23 cellular contexts compared by ENCODE assay signal in genomic region chr14:89842852-89843251, GRCh38.
DNase-seq lines count a peak whose midpoint lies in the region; ATAC-seq and TF ChIP-seq lines count a peak whose summit lies in the region.
"Had no signal": no experiment of that assay in that cellular context is flagged by ENCODE, and none has a peak within 500 bp of the region (broad histone marks: within the 10 kb centered on the region; RNA-seq: fewer than 3 reads in every experiment).

No MANE protein-coding gene starts in this region.

- no peaks in the 10 kb centered on the region for H3K79me2 ChIP-seq in hepatocyte

- no TSS peak for BruUV-seq in Caco-2 (replicated peaks; lab: Mats Ljungman, UMichigan)

- H3K27me3 ChIP-seq in Caco-2 (replicated peaks; ENCODE audit: control insufficient read depth, insufficient read depth, low read length) (no peaks in the 10 kb centered on the region), hepatocyte (no peaks in the 10 kb centered on the region)
- H3K27me3 ChIP-seq: BE2C; BLaER1 treated with 17β-estradiol and CSF1 and Interleukin-3, amounts not matched to agents 10 nM and 100 nM had no signal

- peaks cover 7% of the 10 kb centered on the region for H3K4me1 Mint-ChIP-seq in Caco-2 (ENCODE audit: low read depth, unreplicated experiment)
- H3K4me1 Mint-ChIP-seq: CD8-positive, alpha-beta memory T cell had no signal

- CTCF ChIA-PET in Caco-2 (lab: Charles Lee): no interaction called here

- H3K27ac Mint-ChIP-seq in Caco-2 (ENCODE audit: unreplicated experiment): peak overlapping the region; percentile 45
- H3K27ac Mint-ChIP-seq: CD14-positive monocyte; CD4-positive, alpha-beta T cell had no signal

- no peak overlapping the region for H2AFZ ChIP-seq in hepatocyte
- H2AFZ ChIP-seq: GM23248 had no signal

- H3K4me3 ChIP-seq in Caco-2 (ENCODE audit: low read depth, low read length) (no peak overlapping the region), hepatocyte (no peak overlapping the region), mucosa of descending colon (no peak overlapping the region)
- H3K4me3 ChIP-seq: A549; BLaER1 treated with 17β-estradiol and CSF1 and Interleukin-3, amounts not matched to agents 10 nM and 100 nM; GM23248 had no signal

- H3K9me3 Mint-ChIP-seq in Caco-2 (ENCODE audit: unreplicated experiment): peaks cover 11% of the 10 kb centered on the region

- peak overlapping the region; percentile 31 for H3K4me3 Mint-ChIP-seq in Caco-2 (ENCODE audit: unreplicated experiment)
- H3K4me3 Mint-ChIP-seq: CD14-positive monocyte; CD4-positive, alpha-beta T cell; CD8-positive, alpha-beta memory T cell had no signal

- H3K36me3 ChIP-seq in Caco-2 (ENCODE audit: control insufficient read depth, insufficient read depth, low read length): no peaks in the 10 kb centered on the region
- no peaks in the 10 kb centered on the region for H3K36me3 ChIP-seq in hepatocyte (replicated peaks; ENCODE audit: insufficient read depth, low read depth)
- H3K36me3 ChIP-seq in mucosa of descending colon (ENCODE audit: low read depth): no peaks in the 10 kb centered on the region
- H3K36me3 ChIP-seq: BE2C; BLaER1 treated with 17β-estradiol and CSF1 and Interleukin-3, amounts not matched to agents 10 nM and 100 nM had no signal

- in situ Hi-C loops in KBM-7 (cut with MboI; ENCODE audit: low pct_unique_long_range_greater_than_20kb, low sequenced_read_pairs): no loop called here

- peak overlapping the region; percentile 61 for H3K4me2 ChIP-seq in hepatocyte
- H3K4me2 ChIP-seq: A549; BLaER1 treated with 17β-estradiol and CSF1 and Interleukin-3, amounts not matched to agents 10 nM and 100 nM had no signal

- peak overlapping the region; percentile 83 for H3K27ac ChIP-seq in hepatocyte
- H3K27ac ChIP-seq: A549; BLaER1 treated with 17β-estradiol and CSF1 and Interleukin-3, amounts not matched to agents 10 nM and 100 nM; GM23248 had no signal

- H3K36me3 Mint-ChIP-seq in Caco-2 (ENCODE audit: insufficient read depth, unreplicated experiment): no peaks in the 10 kb centered on the region
- H3K36me3 Mint-ChIP-seq: CD14-positive monocyte; CD8-positive, alpha-beta memory T cell had no signal

- H3K9me2 ChIP-seq in hepatocyte (replicated peaks; ENCODE audit: insufficient read depth): no peaks in the 10 kb centered on the region

- DNase-seq in Caco-2: peak; percentile 28 to 44
- DNase-seq in HuH-7.5 (ENCODE audit: low spot score): peak; percentile 18
- DNase-seq in hepatocyte (ENCODE audit: low spot score): peak; percentile 60
- DNase-seq in mucosa of descending colon: peak in 1 of 3 donors; percentile 42
- DNase-seq in KBM-7: no peak
- no peak for DNase-seq in NCI-H446 (lab: John Stamatoyannopoulos, UW)
- DNase-seq: 8988T; ACHN; AML-193; BE2C; Calu3; CD4-positive, alpha-beta T cell; CD8-positive, alpha-beta memory T cell; DMS53; DMS79 treated with DMSO at 0.1 percent for 48 hours; GF-D8; GM23248; H7; HCEC 1CT had no signal

- no peaks in the 10 kb centered on the region for H3K9me3 ChIP-seq in Caco-2
- no peaks in the 10 kb centered on the region for H3K9me3 ChIP-seq in hepatocyte (ENCODE audit: low read depth)
- H3K9me3 ChIP-seq in mucosa of descending colon: no peaks in the 10 kb centered on the region
- H3K9me3 ChIP-seq: A549, BE2C had no signal

- H3K4me1 ChIP-seq in Caco-2 (peaks cover 43% of the 10 kb centered on the region), hepatocyte (ENCODE audit: insufficient read depth) (peaks cover 12% of the 10 kb centered on the region), mucosa of descending colon (ENCODE audit: low read depth) (peaks cover 10% of the 10 kb centered on the region)
- H3K4me1 ChIP-seq: BE2C; BLaER1 treated with 17β-estradiol and CSF1 and Interleukin-3, amounts not matched to agents 10 nM and 100 nM had no signal

- no peaks in the 10 kb centered on the region for H3K27me3 Mint-ChIP-seq in Caco-2 (ENCODE audit: insufficient read depth, unreplicated experiment)
- H3K27me3 Mint-ChIP-seq: CD4-positive, alpha-beta T cell had no signal

- TF ChIP-seq CTCF in Caco-2 (IDR thresholded peaks at IDR 0.05; ENCODE audit: insufficient read depth in 1 of 2, low read depth in 1 of 2, low read length in 1 of 2, severe bottlenecking in 1 of 2, unreplicated experiment in 1 of 2) (no peak), hepatocyte (IDR thresholded peaks at IDR 0.05; ENCODE audit: poor library complexity) (no peak), mucosa of descending colon (IDR thresholded peaks at IDR 0.05) (no peak)

- intact Hi-C loops in Caco-2 (cut with micrococcal nuclease; ENCODE audit: unreplicated experiment) (no loop called here), mucosa of descending colon (cut with DNase I, micrococcal nuclease) (no loop called here)

- POLR2A ChIA-PET in Caco-2 (lab: Charles Lee): no interaction called here

- 68% methylated on average over 3 of the region's 3 CpGs for WGBS in hepatocyte (ENCODE audit: low lambda C conversion rate, missing lambda C conversion rate)

- H4K20me1 ChIP-seq in hepatocyte (ENCODE audit: insufficient read depth, poor library complexity, severe bottlenecking): no peaks in the 10 kb centered on the region
- H4K20me1 ChIP-seq: BLaER1 treated with 17β-estradiol and CSF1 and Interleukin-3, amounts not matched to agents 10 nM and 100 nM had no signal

- peak; percentile 94 for ATAC-seq in mucosa of descending colon
- ATAC-seq in HG02571 (IDR thresholded peaks at IDR 0.05; ENCODE audit: unreplicated experiment): no peak
- ATAC-seq: A549 had no signal

Comparison
In these comparisons a context has a peak if more than half of its experiments do, and no peak if none do; other contexts are left out.
1. DNase-seq: peak in Caco-2 (2 of 2), HuH-7.5 (single experiment) and hepatocyte (single experiment); none in KBM-7 (single experiment) and NCI-H446 (0 of 2).